Comparison of ENCODE assay signal across 1 cellular context in the genomic region with DNA sequence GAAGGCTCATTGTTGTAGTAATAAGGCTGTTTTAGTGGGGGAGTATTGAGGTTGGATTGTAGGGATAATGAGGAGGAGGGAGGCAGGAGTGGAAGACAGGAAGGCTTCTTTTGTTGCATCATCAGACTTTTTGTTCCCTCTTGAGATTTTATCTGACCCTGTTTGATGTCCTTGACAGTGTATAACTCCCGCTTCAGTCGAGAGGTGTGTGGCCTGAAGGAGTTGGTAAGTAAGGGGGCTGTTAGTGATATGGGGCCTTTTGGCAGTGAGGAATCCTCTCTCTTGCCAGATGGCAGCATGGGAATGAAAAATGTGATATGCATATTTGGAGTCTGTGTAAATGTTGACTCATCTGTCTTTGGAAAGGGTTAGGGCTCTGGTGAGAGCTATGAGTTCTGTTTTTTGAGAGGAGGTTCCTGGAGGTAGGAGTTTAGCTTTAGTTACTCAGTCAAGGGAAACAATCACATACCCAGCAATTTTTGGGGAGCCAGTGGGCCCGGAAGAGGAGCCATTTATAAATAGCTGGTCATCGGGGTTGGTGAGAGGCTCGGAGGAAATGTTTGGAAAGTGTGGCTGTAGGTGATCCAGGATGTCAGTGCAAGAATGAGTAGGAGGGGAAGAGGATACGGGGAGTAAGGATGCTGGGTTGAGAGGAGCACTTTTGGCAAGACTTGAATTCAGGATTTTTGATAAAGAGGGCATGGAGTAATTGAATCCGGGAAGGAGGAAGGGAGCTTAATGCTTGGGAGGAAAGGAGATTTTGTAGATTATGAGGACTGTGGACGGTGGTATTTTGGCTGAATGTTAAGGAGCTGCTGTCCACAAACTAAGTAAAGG.
TF ChIP-seq lines count a peak whose summit lies in the region.

No MANE protein-coding gene starts in this region.

TF ChIP-seq in K562, 482 proteins besides CTCF, POLR2A, EP300 and RAD21 (continued from another document and continues in another):
- TF ChIP-seq, protein P1, sequence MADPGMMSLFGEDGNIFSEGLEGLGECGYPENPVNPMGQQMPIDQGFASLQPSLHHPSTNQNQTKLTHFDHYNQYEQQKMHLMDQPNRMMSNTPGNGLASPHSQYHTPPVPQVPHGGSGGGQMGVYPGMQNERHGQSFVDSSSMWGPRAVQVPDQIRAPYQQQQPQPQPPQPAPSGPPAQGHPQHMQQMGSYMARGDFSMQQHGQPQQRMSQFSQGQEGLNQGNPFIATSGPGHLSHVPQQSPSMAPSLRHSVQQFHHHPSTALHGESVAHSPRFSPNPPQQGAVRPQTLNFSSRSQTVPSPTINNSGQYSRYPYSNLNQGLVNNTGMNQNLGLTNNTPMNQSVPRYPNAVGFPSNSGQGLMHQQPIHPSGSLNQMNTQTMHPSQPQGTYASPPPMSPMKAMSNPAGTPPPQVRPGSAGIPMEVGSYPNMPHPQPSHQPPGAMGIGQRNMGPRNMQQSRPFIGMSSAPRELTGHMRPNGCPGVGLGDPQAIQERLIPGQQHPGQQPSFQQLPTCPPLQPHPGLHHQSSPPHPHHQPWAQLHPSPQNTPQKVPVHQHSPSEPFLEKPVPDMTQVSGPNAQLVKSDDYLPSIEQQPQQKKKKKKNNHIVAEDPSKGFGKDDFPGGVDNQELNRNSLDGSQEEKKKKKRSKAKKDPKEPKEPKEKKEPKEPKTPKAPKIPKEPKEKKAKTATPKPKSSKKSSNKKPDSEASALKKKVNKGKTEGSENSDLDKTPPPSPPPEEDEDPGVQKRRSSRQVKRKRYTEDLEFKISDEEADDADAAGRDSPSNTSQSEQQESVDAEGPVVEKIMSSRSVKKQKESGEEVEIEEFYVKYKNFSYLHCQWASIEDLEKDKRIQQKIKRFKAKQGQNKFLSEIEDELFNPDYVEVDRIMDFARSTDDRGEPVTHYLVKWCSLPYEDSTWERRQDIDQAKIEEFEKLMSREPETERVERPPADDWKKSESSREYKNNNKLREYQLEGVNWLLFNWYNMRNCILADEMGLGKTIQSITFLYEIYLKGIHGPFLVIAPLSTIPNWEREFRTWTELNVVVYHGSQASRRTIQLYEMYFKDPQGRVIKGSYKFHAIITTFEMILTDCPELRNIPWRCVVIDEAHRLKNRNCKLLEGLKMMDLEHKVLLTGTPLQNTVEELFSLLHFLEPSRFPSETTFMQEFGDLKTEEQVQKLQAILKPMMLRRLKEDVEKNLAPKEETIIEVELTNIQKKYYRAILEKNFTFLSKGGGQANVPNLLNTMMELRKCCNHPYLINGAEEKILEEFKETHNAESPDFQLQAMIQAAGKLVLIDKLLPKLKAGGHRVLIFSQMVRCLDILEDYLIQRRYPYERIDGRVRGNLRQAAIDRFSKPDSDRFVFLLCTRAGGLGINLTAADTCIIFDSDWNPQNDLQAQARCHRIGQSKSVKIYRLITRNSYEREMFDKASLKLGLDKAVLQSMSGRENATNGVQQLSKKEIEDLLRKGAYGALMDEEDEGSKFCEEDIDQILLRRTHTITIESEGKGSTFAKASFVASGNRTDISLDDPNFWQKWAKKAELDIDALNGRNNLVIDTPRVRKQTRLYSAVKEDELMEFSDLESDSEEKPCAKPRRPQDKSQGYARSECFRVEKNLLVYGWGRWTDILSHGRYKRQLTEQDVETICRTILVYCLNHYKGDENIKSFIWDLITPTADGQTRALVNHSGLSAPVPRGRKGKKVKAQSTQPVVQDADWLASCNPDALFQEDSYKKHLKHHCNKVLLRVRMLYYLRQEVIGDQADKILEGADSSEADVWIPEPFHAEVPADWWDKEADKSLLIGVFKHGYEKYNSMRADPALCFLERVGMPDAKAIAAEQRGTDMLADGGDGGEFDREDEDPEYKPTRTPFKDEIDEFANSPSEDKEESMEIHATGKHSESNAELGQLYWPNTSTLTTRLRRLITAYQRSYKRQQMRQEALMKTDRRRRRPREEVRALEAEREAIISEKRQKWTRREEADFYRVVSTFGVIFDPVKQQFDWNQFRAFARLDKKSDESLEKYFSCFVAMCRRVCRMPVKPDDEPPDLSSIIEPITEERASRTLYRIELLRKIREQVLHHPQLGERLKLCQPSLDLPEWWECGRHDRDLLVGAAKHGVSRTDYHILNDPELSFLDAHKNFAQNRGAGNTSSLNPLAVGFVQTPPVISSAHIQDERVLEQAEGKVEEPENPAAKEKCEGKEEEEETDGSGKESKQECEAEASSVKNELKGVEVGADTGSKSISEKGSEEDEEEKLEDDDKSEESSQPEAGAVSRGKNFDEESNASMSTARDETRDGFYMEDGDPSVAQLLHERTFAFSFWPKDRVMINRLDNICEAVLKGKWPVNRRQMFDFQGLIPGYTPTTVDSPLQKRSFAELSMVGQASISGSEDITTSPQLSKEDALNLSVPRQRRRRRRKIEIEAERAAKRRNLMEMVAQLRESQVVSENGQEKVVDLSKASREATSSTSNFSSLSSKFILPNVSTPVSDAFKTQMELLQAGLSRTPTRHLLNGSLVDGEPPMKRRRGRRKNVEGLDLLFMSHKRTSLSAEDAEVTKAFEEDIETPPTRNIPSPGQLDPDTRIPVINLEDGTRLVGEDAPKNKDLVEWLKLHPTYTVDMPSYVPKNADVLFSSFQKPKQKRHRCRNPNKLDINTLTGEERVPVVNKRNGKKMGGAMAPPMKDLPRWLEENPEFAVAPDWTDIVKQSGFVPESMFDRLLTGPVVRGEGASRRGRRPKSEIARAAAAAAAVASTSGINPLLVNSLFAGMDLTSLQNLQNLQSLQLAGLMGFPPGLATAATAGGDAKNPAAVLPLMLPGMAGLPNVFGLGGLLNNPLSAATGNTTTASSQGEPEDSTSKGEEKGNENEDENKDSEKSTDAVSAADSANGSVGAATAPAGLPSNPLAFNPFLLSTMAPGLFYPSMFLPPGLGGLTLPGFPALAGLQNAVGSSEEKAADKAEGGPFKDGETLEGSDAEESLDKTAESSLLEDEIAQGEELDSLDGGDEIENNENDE (IDR thresholded peaks at IDR 0.05; ENCODE audit: low read depth, low read length), result no peak
- TF ChIP-seq, protein P2, sequence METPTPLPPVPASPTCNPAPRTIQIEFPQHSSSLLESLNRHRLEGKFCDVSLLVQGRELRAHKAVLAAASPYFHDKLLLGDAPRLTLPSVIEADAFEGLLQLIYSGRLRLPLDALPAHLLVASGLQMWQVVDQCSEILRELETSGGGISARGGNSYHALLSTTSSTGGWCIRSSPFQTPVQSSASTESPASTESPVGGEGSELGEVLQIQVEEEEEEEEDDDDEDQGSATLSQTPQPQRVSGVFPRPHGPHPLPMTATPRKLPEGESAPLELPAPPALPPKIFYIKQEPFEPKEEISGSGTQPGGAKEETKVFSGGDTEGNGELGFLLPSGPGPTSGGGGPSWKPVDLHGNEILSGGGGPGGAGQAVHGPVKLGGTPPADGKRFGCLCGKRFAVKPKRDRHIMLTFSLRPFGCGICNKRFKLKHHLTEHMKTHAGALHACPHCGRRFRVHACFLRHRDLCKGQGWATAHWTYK (CRISPR knock-in tag; IDR thresholded peaks at IDR 0.05), result no peak
- TF ChIP-seq ZNF75A (CRISPR knock-in tag; IDR thresholded peaks at IDR 0.05) (no peak), NRF1 (conservative IDR thresholded peaks at IDR 0.05 in 1 of 2, IDR thresholded peaks at IDR 0.05 in 1 of 2) (no peak), GATAD2A (IDR thresholded peaks at IDR 0.05) (0 out of 2 replicates have a peak, but pooled peaks have one; percentile 10), TCF7 (IDR thresholded peaks at IDR 0.05; ENCODE audit: borderline replicate concordance) (no peak), CREM (IDR thresholded peaks at IDR 0.05; ENCODE audit: low read depth) (0 out of 2 replicates have a peak, but pooled peaks have one; percentile 28), HIVEP1 (CRISPR knock-in tag; IDR thresholded peaks at IDR 0.05) (no peak), NFIC (IDR thresholded peaks at IDR 0.05) (0 out of 2 replicates have a peak, but pooled peaks have one; percentile 31), ZNF431 (CRISPR knock-in tag; IDR thresholded peaks at IDR 0.05) (no peak), ZNF589 (CRISPR knock-in tag; IDR thresholded peaks at IDR 0.05; ENCODE audit: low read depth) (no peak), EWSR1 (IDR thresholded peaks at IDR 0.05; ENCODE audit: borderline replicate concordance, low read depth, partially characterized antibody) (no peak), CC2D1A (IDR thresholded peaks at IDR 0.05) (no peak), ZNF766 (CRISPR knock-in tag; conservative IDR thresholded peaks at IDR 0.05) (no peak), KDM5B (IDR thresholded peaks at IDR 0.05; ENCODE audit: insufficient replicate concordance, low read depth, low read length) (no peak), ZSCAN29 (IDR thresholded peaks at IDR 0.05) (no peak), ZNF354B (CRISPR knock-in tag; IDR thresholded peaks at IDR 0.05) (no peak), HDAC3 (IDR thresholded peaks at IDR 0.05; ENCODE audit: borderline replicate concordance, partially characterized antibody) (no peak), PML (IDR thresholded peaks at IDR 0.05; ENCODE audit: low read length) (no peak), ZNF830 (CRISPR knock-in tag; IDR thresholded peaks at IDR 0.05) (no peak), ATF1 (CRISPR knock-in tag; IDR thresholded peaks at IDR 0.05) (no peak), ATF1 (tag; IDR thresholded peaks at IDR 0.05) (no peak), MEF2D (tag; conservative IDR thresholded peaks at IDR 0.05; ENCODE audit: low read depth) (no peak), ZNF146 (CRISPR knock-in tag; IDR thresholded peaks at IDR 0.05; ENCODE audit: unreplicated experiment) (no peak), ZNF583 (CRISPR knock-in tag; IDR thresholded peaks at IDR 0.05) (no peak; the same call in 1 of the 2 replicates), ZBED1 (IDR thresholded peaks at IDR 0.05) (no peak), NR2C2 (CRISPR knock-in tag; IDR thresholded peaks at IDR 0.05) (no peak), NR2C2 (tag; IDR thresholded peaks at IDR 0.05) (peak; percentile 24; the same call in 1 of the 2 replicates), ZNF41 (CRISPR knock-in tag; conservative IDR thresholded peaks at IDR 0.05) (no peak), ZKSCAN1 (IDR thresholded peaks at IDR 0.05; ENCODE audit: low read depth, low read length) (peak; percentile 71; the same call in 1 of the 2 replicates), PRPF4 (IDR thresholded peaks at IDR 0.05; ENCODE audit: insufficient read depth, low read depth, low read length, poor library complexity, severe bottlenecking) (no peak), NR1H2 (CRISPR knock-in tag; IDR thresholded peaks at IDR 0.05) (no peak), MAFF (IDR thresholded peaks at IDR 0.05; ENCODE audit: low read length) (peak; percentile 39; the same call in 1 of the 2 replicates), BRD4 (IDR thresholded peaks at IDR 0.05) (no peak), ZNF263 (CRISPR knock-in tag; IDR thresholded peaks at IDR 0.05; ENCODE audit: borderline replicate concordance) (no peak), SIX5 (IDR thresholded peaks at IDR 0.05; ENCODE audit: borderline replicate concordance in 1 of 2, insufficient read depth in 1 of 2, low read depth in 1 of 2, low read length in 2 of 2) (no peak), RFX5 (IDR thresholded peaks at IDR 0.05; ENCODE audit: low read depth, low read length) (no peak), BCL6 (CRISPR knock-in tag; IDR thresholded peaks at IDR 0.05) (no peak)
- TF ChIP-seq, protein P3, sequence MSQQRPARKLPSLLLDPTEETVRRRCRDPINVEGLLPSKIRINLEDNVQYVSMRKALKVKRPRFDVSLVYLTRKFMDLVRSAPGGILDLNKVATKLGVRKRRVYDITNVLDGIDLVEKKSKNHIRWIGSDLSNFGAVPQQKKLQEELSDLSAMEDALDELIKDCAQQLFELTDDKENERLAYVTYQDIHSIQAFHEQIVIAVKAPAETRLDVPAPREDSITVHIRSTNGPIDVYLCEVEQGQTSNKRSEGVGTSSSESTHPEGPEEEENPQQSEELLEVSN (IDR thresholded peaks at IDR 0.05; ENCODE audit: borderline replicate concordance in 1 of 2, extremely low read depth in 1 of 2, insufficient read depth in 1 of 2, insufficient read length in 1 of 2, low read depth in 1 of 2, low read length in 1 of 2, poor library complexity in 1 of 2, severe bottlenecking in 1 of 2), result no peak
- TF ChIP-seq, protein P4, sequence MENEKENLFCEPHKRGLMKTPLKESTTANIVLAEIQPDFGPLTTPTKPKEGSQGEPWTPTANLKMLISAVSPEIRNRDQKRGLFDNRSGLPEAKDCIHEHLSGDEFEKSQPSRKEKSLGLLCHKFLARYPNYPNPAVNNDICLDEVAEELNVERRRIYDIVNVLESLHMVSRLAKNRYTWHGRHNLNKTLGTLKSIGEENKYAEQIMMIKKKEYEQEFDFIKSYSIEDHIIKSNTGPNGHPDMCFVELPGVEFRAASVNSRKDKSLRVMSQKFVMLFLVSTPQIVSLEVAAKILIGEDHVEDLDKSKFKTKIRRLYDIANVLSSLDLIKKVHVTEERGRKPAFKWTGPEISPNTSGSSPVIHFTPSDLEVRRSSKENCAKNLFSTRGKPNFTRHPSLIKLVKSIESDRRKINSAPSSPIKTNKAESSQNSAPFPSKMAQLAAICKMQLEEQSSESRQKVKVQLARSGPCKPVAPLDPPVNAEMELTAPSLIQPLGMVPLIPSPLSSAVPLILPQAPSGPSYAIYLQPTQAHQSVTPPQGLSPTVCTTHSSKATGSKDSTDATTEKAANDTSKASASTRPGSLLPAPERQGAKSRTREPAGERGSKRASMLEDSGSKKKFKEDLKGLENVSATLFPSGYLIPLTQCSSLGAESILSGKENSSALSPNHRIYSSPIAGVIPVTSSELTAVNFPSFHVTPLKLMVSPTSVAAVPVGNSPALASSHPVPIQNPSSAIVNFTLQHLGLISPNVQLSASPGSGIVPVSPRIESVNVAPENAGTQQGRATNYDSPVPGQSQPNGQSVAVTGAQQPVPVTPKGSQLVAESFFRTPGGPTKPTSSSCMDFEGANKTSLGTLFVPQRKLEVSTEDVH (IDR thresholded peaks at IDR 0.05; ENCODE audit: low read depth, partially characterized antibody), result no peak
- TF ChIP-seq, protein P5, sequence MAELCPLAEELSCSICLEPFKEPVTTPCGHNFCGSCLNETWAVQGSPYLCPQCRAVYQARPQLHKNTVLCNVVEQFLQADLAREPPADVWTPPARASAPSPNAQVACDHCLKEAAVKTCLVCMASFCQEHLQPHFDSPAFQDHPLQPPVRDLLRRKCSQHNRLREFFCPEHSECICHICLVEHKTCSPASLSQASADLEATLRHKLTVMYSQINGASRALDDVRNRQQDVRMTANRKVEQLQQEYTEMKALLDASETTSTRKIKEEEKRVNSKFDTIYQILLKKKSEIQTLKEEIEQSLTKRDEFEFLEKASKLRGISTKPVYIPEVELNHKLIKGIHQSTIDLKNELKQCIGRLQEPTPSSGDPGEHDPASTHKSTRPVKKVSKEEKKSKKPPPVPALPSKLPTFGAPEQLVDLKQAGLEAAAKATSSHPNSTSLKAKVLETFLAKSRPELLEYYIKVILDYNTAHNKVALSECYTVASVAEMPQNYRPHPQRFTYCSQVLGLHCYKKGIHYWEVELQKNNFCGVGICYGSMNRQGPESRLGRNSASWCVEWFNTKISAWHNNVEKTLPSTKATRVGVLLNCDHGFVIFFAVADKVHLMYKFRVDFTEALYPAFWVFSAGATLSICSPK (IDR thresholded peaks at IDR 0.05; ENCODE audit: borderline replicate concordance), result 0 out of 2 replicates have a peak, but pooled peaks have one; percentile 83
- TF ChIP-seq, protein P6, sequence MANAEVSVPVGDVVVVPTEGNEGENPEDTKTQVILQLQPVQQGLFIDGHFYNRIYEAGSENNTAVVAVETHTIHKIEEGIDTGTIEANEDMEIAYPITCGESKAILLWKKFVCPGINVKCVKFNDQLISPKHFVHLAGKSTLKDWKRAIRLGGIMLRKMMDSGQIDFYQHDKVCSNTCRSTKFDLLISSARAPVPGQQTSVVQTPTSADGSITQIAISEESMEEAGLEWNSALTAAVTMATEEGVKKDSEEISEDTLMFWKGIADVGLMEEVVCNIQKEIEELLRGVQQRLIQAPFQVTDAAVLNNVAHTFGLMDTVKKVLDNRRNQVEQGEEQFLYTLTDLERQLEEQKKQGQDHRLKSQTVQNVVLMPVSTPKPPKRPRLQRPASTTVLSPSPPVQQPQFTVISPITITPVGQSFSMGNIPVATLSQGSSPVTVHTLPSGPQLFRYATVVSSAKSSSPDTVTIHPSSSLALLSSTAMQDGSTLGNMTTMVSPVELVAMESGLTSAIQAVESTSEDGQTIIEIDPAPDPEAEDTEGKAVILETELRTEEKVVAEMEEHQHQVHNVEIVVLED (CRISPR knock-in tag; IDR thresholded peaks at IDR 0.05), result no peak
